In genomic region chr5:129906177-129906887, GRCh38 we compare ENCODE assay signal across 8 cellular contexts. TPM values are rescaled to one million over a fixed set of nuclear protein-coding genes. Genes with fewer than 3 reads are reported as not detected.
DNase-seq lines count a peak whose midpoint lies in the region; ATAC-seq and TF ChIP-seq lines count a peak whose summit lies in the region.

No MANE protein-coding gene starts in this region.

- intact Hi-C loops in naive thymus-derived CD4-positive, alpha-beta T cell (cut with micrococcal nuclease): no loop called here

- H3K4me3 ChIP-seq in naive thymus-derived CD4-positive, alpha-beta T cell (ENCODE audit: low read length): no peak overlapping the region

- H3K9me3 Mint-ChIP-seq in endothelial cell (ENCODE audit: unreplicated experiment): peaks cover 4% of the 10 kb centered on the region
- peaks cover 0 to 5% (median 0%) of the 10 kb centered on the region in 11 donors for H3K9me3 Mint-ChIP-seq in naive thymus-derived CD4-positive, alpha-beta T cell

- H3K9me3 ChIP-seq in naive thymus-derived CD4-positive, alpha-beta T cell (ENCODE audit: control insufficient read depth in 2 of 3, low read length in 3 of 3): no peaks in the 10 kb centered on the region

- H3K27me3 ChIP-seq in naive thymus-derived CD4-positive, alpha-beta T cell (ENCODE audit: control insufficient read depth in 2 of 2, insufficient read depth in 2 of 2, low read length in 2 of 2): peaks cover 6 to 7% of the 10 kb centered on the region in 2 donors

- peaks cover 10% of the 10 kb centered on the region for H3K27me3 Mint-ChIP-seq in endothelial cell (ENCODE audit: unreplicated experiment)
- peaks cover 45 to 54% (median 50%) of the 10 kb centered on the region in 5 donors for H3K27me3 Mint-ChIP-seq in naive thymus-derived CD4-positive, alpha-beta T cell

- H3K36me3 Mint-ChIP-seq in endothelial cell (ENCODE audit: low read depth, unreplicated experiment): peaks cover 7% of the 10 kb centered on the region
- peaks cover 0 to 6% (median 4%) of the 10 kb centered on the region in 5 donors for H3K36me3 Mint-ChIP-seq in naive thymus-derived CD4-positive, alpha-beta T cell

- no peak for ATAC-seq in naive thymus-derived CD4-positive, alpha-beta T cell
- no peak for ATAC-seq in HG02970 (IDR thresholded peaks at IDR 0.05; ENCODE audit: low FRiP score, unreplicated experiment)

- peaks cover 22% of the 10 kb centered on the region for H3K4me1 Mint-ChIP-seq in endothelial cell (ENCODE audit: unreplicated experiment)
- H3K4me1 Mint-ChIP-seq in naive thymus-derived CD4-positive, alpha-beta T cell: peaks cover 13 to 24% (median 20%) of the 10 kb centered on the region in 7 donors

- H3K4me3 Mint-ChIP-seq in endothelial cell (ENCODE audit: unreplicated experiment): peak overlapping the region; percentile 99
- peak overlapping the region; percentile 65 to 87 (median 84) for H3K4me3 Mint-ChIP-seq in naive thymus-derived CD4-positive, alpha-beta T cell

- DNase-seq in AG08395 (ENCODE audit: low spot score) (peak; percentile 56), LoVo (ENCODE audit: low spot score) (peak; percentile 29), endothelial cell (ENCODE audit: low spot score) (peak; percentile 10), NCI-H1694 (lab: John Stamatoyannopoulos, UW) (no peak), NK-92 (lab: John Stamatoyannopoulos, UW; ENCODE audit: unreplicated experiment) (no peak), Kasumi-1 (lab: John Stamatoyannopoulos, UW) (no peak)
- no peak for DNase-seq in naive thymus-derived CD4-positive, alpha-beta T cell

- H3K36me3 ChIP-seq in naive thymus-derived CD4-positive, alpha-beta T cell (ENCODE audit: control insufficient read depth in 2 of 3, insufficient read depth in 3 of 3, low read length in 3 of 3): no peaks in the 10 kb centered on the region

- POLR2A ChIA-PET in naive thymus-derived CD4-positive, alpha-beta T cell (lab: Charles Lee): no interaction called here

- CTCF ChIA-PET in naive thymus-derived CD4-positive, alpha-beta T cell (lab: Charles Lee): no interaction called here

- no peaks in the 10 kb centered on the region for H3K4me1 ChIP-seq in naive thymus-derived CD4-positive, alpha-beta T cell (ENCODE audit: control insufficient read depth in 2 of 2, insufficient read depth in 2 of 2, low read length in 2 of 2)

- peak overlapping the region; percentile 31 for H3K27ac Mint-ChIP-seq in endothelial cell (ENCODE audit: unreplicated experiment)
- peak overlapping the region in 2 of 9 donors; percentile 18 to 41 for H3K27ac Mint-ChIP-seq in naive thymus-derived CD4-positive, alpha-beta T cell

- no peak overlapping the region for H3K27ac ChIP-seq in naive thymus-derived CD4-positive, alpha-beta T cell (ENCODE audit: low read depth, low read length)

- TF ChIP-seq CTCF in endothelial cell (IDR thresholded peaks at IDR 0.05; ENCODE audit: unreplicated experiment): no peak

RNA-seq across cellular contexts. Expression of gene CHSY3, which starts 2.1 kb away (rescaled TPM):
- 21.2 TPM for total RNA-seq in endothelial cell (ENCODE audit: unreplicated experiment)
- not detected for total RNA-seq in naive thymus-derived CD4-positive, alpha-beta T cell
- polyA plus RNA-seq in naive thymus-derived CD4-positive, alpha-beta T cell: not detected

Comparison
In these comparisons a context has a peak if more than half of its experiments do, and no peak if none do; other contexts are left out.
1. DNase-seq: peak in AG08395 (single experiment), LoVo (single experiment) and endothelial cell (single experiment); none in naive thymus-derived CD4-positive, alpha-beta T cell (0 of 9), NCI-H1694 (single experiment), NK-92 (single experiment) and Kasumi-1 (0 of 2).
2. RNA of gene CHSY3, which starts 2.1 kb away (total RNA-seq): 21.2 TPM in endothelial cell (single experiment); not detected in naive thymus-derived CD4-positive, alpha-beta T cell; every median in the first group is over 10 times any median in the second.